In genomic region chr12:91628656-91629055, GRCh38 we compare ENCODE assay signal across 25 cellular contexts.
A peak's percentile ranks its signal among the peaks of the same experiment; 100 is the strongest.
DNase-seq lines count a peak whose midpoint lies in the region; ATAC-seq, FAIRE-seq and TF ChIP-seq lines count a peak whose summit lies in the region.
"Had no signal": no experiment of that assay in that cellular context is flagged by ENCODE, and none has a peak within 500 bp of the region (broad histone marks: within the 10 kb centered on the region; RNA-seq: fewer than 3 reads in every experiment).

No MANE protein-coding gene starts in this region.

- no peak for FAIRE-seq in GM12878 (lab: Jason Lieb, UNC)
- FAIRE-seq: GM12891, H1 had no signal

- H3K4me2 ChIP-seq in GM12878 (ENCODE audit: control insufficient read depth, insufficient read depth) = no peak overlapping the region
- H3K4me2 ChIP-seq: BLaER1 treated with 17β-estradiol and CSF1 and Interleukin-3, amounts not matched to agents 10 nM and 100 nM; PC-9 had no signal

- BruUV-seq in GM12878 (replicated peaks; lab: Mats Ljungman, UMichigan) = no TSS peak

- no peak for TF ChIP-seq RAD21 in GM12878 (IDR thresholded peaks at IDR 0.05; ENCODE audit: insufficient read depth, low read depth, low read length)

- H3K4me1 ChIP-seq in GM12878 (ENCODE audit: control insufficient read depth, insufficient read depth, low read length) = no peaks in the 10 kb centered on the region
- H3K4me1 ChIP-seq in left lung = no peaks in the 10 kb centered on the region

- RAD21 ChIA-PET in GM12878 (lab: Charles Lee; ENCODE audit: unreplicated experiment) = interaction anchor here (0.6 to 0.9 kb wide), 2 partner anchors 401 to 1556 kb away, joined by 3 to 5 read pairs; no protein-coding TSS in a partner anchor

- 0% methylated on average over 2 of the region's 2 CpGs for WGBS in GM12878 (ENCODE audit: insufficient coverage, insufficient replicate concordance, low lambda C conversion rate, missing lambda C conversion rate)

- H3K9me3 ChIP-seq in GM12878 (replicated peaks; ENCODE audit: control insufficient read depth, insufficient read depth, low read length) = no peaks in the 10 kb centered on the region; the same call in 2 of the 3 replicates
- H3K9me3 ChIP-seq in left lung = peaks cover 0 to 10% of the 10 kb centered on the region in 2 donors

- ATAC-seq in GM12878 (peak; percentile 34; the same call in 2 of the 3 replicates), left lung (no peak), GM18519 (IDR thresholded peaks at IDR 0.05; ENCODE audit: low FRiP score, unreplicated experiment) (no peak)
- ATAC-seq: HCT116 had no signal

- in situ Hi-C loops in GM12878 (cut with MboI) = no loop called here

- H3K27me3 ChIP-seq in GM12878 (replicated peaks in 1 of 2; ENCODE audit: control insufficient read depth in 2 of 2, insufficient read depth in 2 of 2, low read length in 1 of 2) (no peaks in the 10 kb centered on the region), left lung (no peaks in the 10 kb centered on the region)
- H3K27me3 ChIP-seq: BLaER1 treated with 17β-estradiol and CSF1 and Interleukin-3, amounts not matched to agents 10 nM and 100 nM had no signal

- POLR2A ChIA-PET in GM12878 (lab: Charles Lee) = no interaction called here

- no peaks in the 10 kb centered on the region for H3K36me3 ChIP-seq in GM12878 (ENCODE audit: control insufficient read depth in 2 of 2, insufficient read depth in 2 of 2, low read length in 1 of 2)
- no peaks in the 10 kb centered on the region for H3K36me3 ChIP-seq in left lung
- H3K36me3 ChIP-seq: BLaER1 treated with 17β-estradiol and CSF1 and Interleukin-3, amounts not matched to agents 10 nM and 100 nM had no signal

- TF ChIP-seq CTCF in GM12878 (IDR thresholded peaks at IDR 0.05 in 2 of 3, conservative IDR thresholded peaks at IDR 0.05 in 1 of 3; ENCODE audit: control insufficient read depth in 2 of 3, extremely low read depth in 1 of 3, insufficient read depth in 1 of 3, low read depth in 3 of 3, low read length in 3 of 3) = no peak
- TF ChIP-seq CTCF in left lung (IDR thresholded peaks at IDR 0.05) = no peak

- H4K20me1 ChIP-seq in GM12878 (ENCODE audit: control insufficient read depth, insufficient read depth) = no peaks in the 10 kb centered on the region
- H4K20me1 ChIP-seq: BLaER1 treated with 17β-estradiol and CSF1 and Interleukin-3, amounts not matched to agents 10 nM and 100 nM had no signal

- TF ChIP-seq EP300 in GM12878 (IDR thresholded peaks at IDR 0.05; ENCODE audit: borderline replicate concordance in 1 of 2, control insufficient read depth in 1 of 2, low read depth in 2 of 2, low read length in 2 of 2) = no peak

- CTCF ChIA-PET in GM12878 (lab: Yijun Ruan, JAX) = interaction anchor here (0.7 to 1.3 kb wide), 3 partner anchors 12 to 45 kb away, joined by 3 to 4 read pairs (median 3); no protein-coding TSS in a partner anchor

- no peak overlapping the region for H3K9ac ChIP-seq in GM12878 (ENCODE audit: control insufficient read depth, insufficient read depth, low read length)
- H3K9ac ChIP-seq: BLaER1 treated with 17β-estradiol and CSF1 and Interleukin-3, amounts not matched to agents 10 nM and 100 nM had no signal

- H3K4me3 ChIP-seq in GM12878 (no peak overlapping the region), left lung (no peak overlapping the region)
- H3K4me3 ChIP-seq: BLaER1 treated with 17β-estradiol and CSF1 and Interleukin-3, amounts not matched to agents 10 nM and 100 nM; PC-9; SK-N-MC had no signal

- DNase-seq in NCI-H82 (lab: John Stamatoyannopoulos, UW) (peak; percentile 63), NCI-H82 treated with DMSO at 0.1 percent for 48 hours (lab: John Stamatoyannopoulos, UW; ENCODE audit: unreplicated experiment) (no peak), EH (ENCODE audit: low read depth) (peak; percentile 4), NCI-H524 (lab: John Stamatoyannopoulos, UW) (peak; percentile 62 to 81), GM12878 (ENCODE audit: low read depth, low spot score) (no peak), left lung (no peak), NCI-H1092 (lab: John Stamatoyannopoulos, UW) (no peak)
- DNase-seq: CD4-positive, alpha-beta memory T cell; DMS53; EL; GF-D8; KBM-7; MM.1S; NCI-H1092 treated with DMSO at 0.1 percent for 48 hours; NCI-H1694 treated with DMSO at 0.1 percent for 48 hours; NCI-H510A treated with DMSO at 0.1 percent for 48 hours; PC-9; RPMI8226; SHP77 had no signal

- no peak overlapping the region for H2AFZ ChIP-seq in GM12878 (ENCODE audit: control insufficient read depth, low read depth, low read length)
- H2AFZ ChIP-seq: PC-9 had no signal

- H3K27ac ChIP-seq in GM12878 (ENCODE audit: control insufficient read depth, insufficient read depth) (no peak overlapping the region), left lung (no peak overlapping the region)
- H3K27ac ChIP-seq: BLaER1 treated with 17β-estradiol and CSF1 and Interleukin-3, amounts not matched to agents 10 nM and 100 nM; PC-9; SK-N-MC had no signal

- TF ChIP-seq POLR2A in GM12878 (IDR thresholded peaks at IDR 0.05; ENCODE audit: low read depth, low read length) = no peak

- SMC1A ChIA-PET in GM12878 (lab: Charles Lee; ENCODE audit: uncharacterized antibody, unreplicated experiment) = interaction anchor here (0.6 to 3.0 kb wide), 5 partner anchors 13 to 775 kb away, joined by 3 to 11 read pairs (median 4); no protein-coding TSS in a partner anchor

- intact Hi-C loops in GM12878 (cut with micrococcal nuclease; ENCODE audit: unreplicated experiment) = no loop called here
- intact Hi-C loops in left lung (cut with DNase I) = no loop called here

- H3K79me2 ChIP-seq in GM12878 (ENCODE audit: control insufficient read depth, insufficient read depth, low read length) = no peaks in the 10 kb centered on the region

TF ChIP-seq in GM12878, 131 proteins besides CTCF, POLR2A, EP300 and RAD21:
- TF ChIP-seq STAT1 (conservative IDR thresholded peaks at IDR 0.05) = no peak
- no peak for TF ChIP-seq POLR2AphosphoS2 (IDR thresholded peaks at IDR 0.05; ENCODE audit: low read depth, low read length)
- no peak for TF ChIP-seq YBX1 (IDR thresholded peaks at IDR 0.05)
- TF ChIP-seq ZNF687 (IDR thresholded peaks at IDR 0.05) = no peak
- no peak for TF ChIP-seq WRNIP1 (IDR thresholded peaks at IDR 0.05; ENCODE audit: borderline replicate concordance, low read depth, low read length)
- TF ChIP-seq ZSCAN29 (IDR thresholded peaks at IDR 0.05) = no peak
- TF ChIP-seq, protein P1, sequence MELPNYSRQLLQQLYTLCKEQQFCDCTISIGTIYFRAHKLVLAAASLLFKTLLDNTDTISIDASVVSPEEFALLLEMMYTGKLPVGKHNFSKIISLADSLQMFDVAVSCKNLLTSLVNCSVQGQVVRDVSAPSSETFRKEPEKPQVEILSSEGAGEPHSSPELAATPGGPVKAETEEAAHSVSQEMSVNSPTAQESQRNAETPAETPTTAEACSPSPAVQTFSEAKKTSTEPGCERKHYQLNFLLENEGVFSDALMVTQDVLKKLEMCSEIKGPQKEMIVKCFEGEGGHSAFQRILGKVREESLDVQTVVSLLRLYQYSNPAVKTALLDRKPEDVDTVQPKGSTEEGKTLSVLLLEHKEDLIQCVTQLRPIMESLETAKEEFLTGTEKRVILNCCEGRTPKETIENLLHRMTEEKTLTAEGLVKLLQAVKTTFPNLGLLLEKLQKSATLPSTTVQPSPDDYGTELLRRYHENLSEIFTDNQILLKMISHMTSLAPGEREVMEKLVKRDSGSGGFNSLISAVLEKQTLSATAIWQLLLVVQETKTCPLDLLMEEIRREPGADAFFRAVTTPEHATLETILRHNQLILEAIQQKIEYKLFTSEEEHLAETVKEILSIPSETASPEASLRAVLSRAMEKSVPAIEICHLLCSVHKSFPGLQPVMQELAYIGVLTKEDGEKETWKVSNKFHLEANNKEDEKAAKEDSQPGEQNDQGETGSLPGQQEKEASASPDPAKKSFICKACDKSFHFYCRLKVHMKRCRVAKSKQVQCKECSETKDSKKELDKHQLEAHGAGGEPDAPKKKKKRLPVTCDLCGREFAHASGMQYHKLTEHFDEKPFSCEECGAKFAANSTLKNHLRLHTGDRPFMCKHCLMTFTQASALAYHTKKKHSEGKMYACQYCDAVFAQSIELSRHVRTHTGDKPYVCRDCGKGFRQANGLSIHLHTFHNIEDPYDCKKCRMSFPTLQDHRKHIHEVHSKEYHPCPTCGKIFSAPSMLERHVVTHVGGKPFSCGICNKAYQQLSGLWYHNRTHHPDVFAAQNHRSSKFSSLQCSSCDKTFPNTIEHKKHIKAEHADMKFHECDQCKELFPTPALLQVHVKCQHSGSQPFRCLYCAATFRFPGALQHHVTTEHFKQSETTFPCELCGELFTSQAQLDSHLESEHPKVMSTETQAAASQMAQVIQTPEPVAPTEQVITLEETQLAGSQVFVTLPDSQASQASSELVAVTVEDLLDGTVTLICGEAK (IDR thresholded peaks at IDR 0.05; ENCODE audit: borderline replicate concordance) = no peak

Comparison
In these comparisons a context has a peak if more than half of its experiments do, and no peak if none do; other contexts are left out.
1. DNase-seq: peak in NCI-H82 (single experiment), EH (single experiment) and NCI-H524 (2 of 2); none in NCI-H82 treated with DMSO at 0.1 percent for 48 hours (single experiment), GM12878 (single experiment), left lung (0 of 2) and NCI-H1092 (single experiment).